Comparison of ENCODE assay signal across 8 cellular contexts in genomic region chr2:19899853-19900525, GRCh38. TPM values are rescaled to one million over a fixed set of nuclear protein-coding genes. Genes with fewer than 3 reads are reported as not detected.
A peak's percentile ranks its signal among the peaks of the same experiment; 100 is the strongest.
DNase-seq lines count a peak whose midpoint lies in the region; ATAC-seq, FAIRE-seq and TF ChIP-seq lines count a peak whose summit lies in the region.

No MANE protein-coding gene starts in this region.

- no peak for TF ChIP-seq POLR2A in tibial nerve (IDR thresholded peaks at IDR 0.05)

- H3K27ac ChIP-seq in tibial nerve = peak overlapping the region in 3 of 4 donors; percentile 94 to 98 (median 95)

- H3K9me3 ChIP-seq in tibial nerve = no peaks in the 10 kb centered on the region

- DNase-seq in DMS53 (lab: John Stamatoyannopoulos, UW) = peak; percentile 31
- no peak for DNase-seq in DMS53 treated with DMSO at 0.1 percent for 48 hours (lab: John Stamatoyannopoulos, UW; ENCODE audit: unreplicated experiment)
- no peak for DNase-seq in tibial nerve (ENCODE audit: low spot score in 2 of 2)
- DNase-seq in OCI-M2 (lab: John Stamatoyannopoulos, UW; ENCODE audit: unreplicated experiment) = no peak

- FAIRE-seq in islet of Langerhans (lab: Jason Lieb, UNC) = peak; percentile 17

- WGBS in tibial nerve, 2 donors = 78 to 80% methylated on average over 3 of the region's 3 CpGs

- H3K36me3 ChIP-seq in tibial nerve = peaks cover 0 to 3% (median 0%) of the 10 kb centered on the region in 3 donors

- peaks cover 0 to 64% (median 35%) of the 10 kb centered on the region in 4 donors for H3K4me1 ChIP-seq in tibial nerve

- peak overlapping the region; percentile 95 for H3K4me3 ChIP-seq in WI38 (ENCODE audit: low read depth, low read length)
- peak overlapping the region in 3 of 4 donors; percentile 74 to 98 (median 84) for H3K4me3 ChIP-seq in tibial nerve

- ATAC-seq in HG02642 (IDR thresholded peaks at IDR 0.05; ENCODE audit: poor library complexity, unreplicated experiment) (peak; percentile 23), HG02571 (IDR thresholded peaks at IDR 0.05; ENCODE audit: unreplicated experiment) (no peak)

- TF ChIP-seq CTCF in WI38 (IDR thresholded peaks at IDR 0.05; ENCODE audit: low read depth, low read length) (no peak), tibial nerve (IDR thresholded peaks at IDR 0.05) (no peak)

- H3K27me3 ChIP-seq in tibial nerve = no peaks in the 10 kb centered on the region

- TF ChIP-seq EP300 in tibial nerve (IDR thresholded peaks at IDR 0.05) = no peak

RNA-seq across cellular contexts. Expression of gene TTC32, which starts 1.8 kb away (rescaled TPM):
- total RNA-seq in tibial nerve = 10 to 100 TPM in 3 of 4 donors, 1 to 10 TPM in 1; 9.6 to 19.7 (median 15.6) TPM
